8 cellular contexts compared by ENCODE assay signal in genomic region chr4:9152182-9153007, GRCh38. TPM values are rescaled to one million over a fixed set of nuclear protein-coding genes. Genes with fewer than 3 reads are reported as not detected.
DNase-seq lines count a peak whose midpoint lies in the region; ATAC-seq and TF ChIP-seq lines count a peak whose summit lies in the region.
"Not testable (repeated sequence)": the region's sequence is repeated elsewhere in the genome, so short reads cannot be mapped to it uniquely, and the experiment has no call there.

No MANE protein-coding gene starts in this region.

- peak overlapping the region; percentile 74 for H3K18ac ChIP-seq in neuronal stem cell (ENCODE audit: low read length)

- H2BK120ac ChIP-seq in neuronal stem cell (ENCODE audit: low read depth, low read length): not testable (repeated sequence)

- H3K4ac ChIP-seq in neuronal stem cell (ENCODE audit: low read length): not testable (repeated sequence)

- peak in 1 of 2 donors; percentile 54 for TF ChIP-seq POLR2A in heart left ventricle (IDR thresholded peaks at IDR 0.05)

- not testable (repeated sequence) for H3K14ac ChIP-seq in neuronal stem cell (ENCODE audit: low read length)

- H3K23ac ChIP-seq in neuronal stem cell (ENCODE audit: low read depth, low read length, poor library complexity): not testable (repeated sequence)

- not testable (repeated sequence) for H3K79me1 ChIP-seq in neuronal stem cell (ENCODE audit: low read depth, low read length)

- H3K27ac ChIP-seq in brain microvascular endothelial cell (peak overlapping the region; percentile 53), heart left ventricle (peak overlapping the region; percentile 81 to 96 (median 90)), neuronal stem cell (replicated peaks; ENCODE audit: low read length) (peak overlapping the region; percentile 88)

- peak overlapping the region; percentile 84 for H2AFZ ChIP-seq in neuronal stem cell (ENCODE audit: low read length)

- not testable (repeated sequence) for H2BK5ac ChIP-seq in neuronal stem cell (ENCODE audit: low read length)

- not testable (repeated sequence) for H4K91ac ChIP-seq in neuronal stem cell (ENCODE audit: low read depth, low read length, poor library complexity)

- H2BK12ac ChIP-seq in neuronal stem cell (ENCODE audit: low read length): not testable (repeated sequence)

- 1 to 4% (median 1%) methylated on average over 16 to 63 of the region's 63 CpGs for WGBS in heart left ventricle, 4 donors
- no CpG with 5 or more reads among the region's 63 CpGs for WGBS in neuronal stem cell (ENCODE audit: extremely low coverage in 2 of 2, insufficient read length in 2 of 2, insufficient replicate concordance in 1 of 2), 2 donors

- H3K4me3 ChIP-seq in brain microvascular endothelial cell (ENCODE audit: low read depth, low read length) (peak overlapping the region; percentile 57), heart left ventricle (peak overlapping the region; percentile 64 to 98 (median 82)), neuronal stem cell (ENCODE audit: low read length in 2 of 2) (peak overlapping the region; percentile 47 to 85)

- not testable (repeated sequence) for H2BK15ac ChIP-seq in neuronal stem cell (ENCODE audit: low read length)

- peaks cover 0 to 11% (median 2%) of the 10 kb centered on the region in 12 donors for H3K4me1 ChIP-seq in heart left ventricle
- not testable (repeated sequence) for H3K4me1 ChIP-seq in neuronal stem cell (ENCODE audit: control insufficient read depth in 2 of 2, insufficient read depth in 1 of 2, low read depth in 1 of 2, low read length in 2 of 2)

- H3K9ac ChIP-seq in neuronal stem cell (ENCODE audit: low read depth, low read length, poor library complexity): not testable (repeated sequence)

- not testable (repeated sequence) for H3K36me3 ChIP-seq in brain microvascular endothelial cell (replicated peaks); heart left ventricle; neuronal stem cell (replicated peaks in 1 of 2; ENCODE audit: control insufficient read depth in 2 of 2, insufficient read depth in 2 of 2, low read length in 2 of 2)

- ATAC-seq in HG02678 (IDR thresholded peaks at IDR 0.05; ENCODE audit: unreplicated experiment) (peak; percentile 76), heart left ventricle (peak; percentile 92 to 97 (median 95))

- H4K8ac ChIP-seq in neuronal stem cell (ENCODE audit: low read depth, low read length): not testable (repeated sequence)

- peak overlapping the region; percentile 37 for H3K4me2 ChIP-seq in neuronal stem cell (ENCODE audit: insufficient read depth, low read length, poor library complexity, severe bottlenecking)

- not testable (repeated sequence) for H3K27me3 ChIP-seq in brain microvascular endothelial cell (replicated peaks); heart left ventricle; neuronal stem cell (ENCODE audit: control insufficient read depth in 3 of 3, insufficient read depth in 3 of 3, low read depth in 1 of 3, low read length in 3 of 3)

- not testable (repeated sequence) for TF ChIP-seq CTCF in brain microvascular endothelial cell (IDR thresholded peaks at IDR 0.05; ENCODE audit: low read depth, low read length, missing control alignments); heart left ventricle (IDR thresholded peaks at IDR 0.05)

- DNase-seq in D341Med (ENCODE audit: low spot score): peak; percentile 70
- peak; percentile 97 for DNase-seq in NCI-H2227 (lab: John Stamatoyannopoulos, UW; ENCODE audit: unreplicated experiment)
- peak; percentile 96 for DNase-seq in activated CD4-positive, CD25-positive, alpha-beta regulatory T cell treated with anti-CD3 and anti-CD28 coated beads, Interleukin-2, amount 50 U/mL, for 72 hours
- DNase-seq in brain microvascular endothelial cell: peak; percentile 97
- peak; percentile 98 to 99 (median 99) for DNase-seq in heart left ventricle
- peak; percentile 95 for DNase-seq in neuronal stem cell (ENCODE audit: low spot score)
- peak; percentile 90 for DNase-seq in stimulated activated CD8-positive, alpha-beta memory T cell treated with anti-CD3 and anti-CD28 coated beads, Interleukin-7, amount 100 ng/mL, for 24 hours (ENCODE audit: low read depth)

- in situ Hi-C loops in brain microvascular endothelial cell (cut with HindIII; ENCODE audit: low pct_ligation_motif_present, low sequenced_read_pairs): not testable (repeated sequence)

- intact Hi-C loops in heart left ventricle (cut with DNase I): not testable (repeated sequence)

- not testable (repeated sequence) for H3K9me3 ChIP-seq in heart left ventricle; neuronal stem cell (replicated peaks in 1 of 2; ENCODE audit: control insufficient read depth in 2 of 2, insufficient read depth in 1 of 2, low read depth in 1 of 2, low read length in 2 of 2)

- H2AK5ac ChIP-seq in neuronal stem cell (ENCODE audit: low read depth, low read length): not testable (repeated sequence)

RNA-seq across cellular contexts. Expression of gene FAM90A26, which starts 17.8 kb away (rescaled TPM):
- not detected for total RNA-seq in heart left ventricle
- not detected for polyA plus RNA-seq in heart left ventricle
- polyA plus RNA-seq in neuronal stem cell (2013, experiment 1 of 2): not detected
- not detected for polyA plus RNA-seq in neuronal stem cell (2013, experiment 2 of 2)

RNA-seq across cellular contexts. Expression of gene USP17L10, which starts 58.1 kb away (rescaled TPM):
- total RNA-seq in heart left ventricle: not detected
- not detected for polyA plus RNA-seq in heart left ventricle
- not detected for polyA plus RNA-seq in neuronal stem cell (2013, experiment 1 of 2)
- polyA plus RNA-seq in neuronal stem cell (2013, experiment 2 of 2): not detected

Comparison
In these comparisons a context has a peak if more than half of its experiments do, and no peak if none do; other contexts are left out.
1. Peak in every context shown above with its lines: DNase-seq, ATAC-seq, H3K4me3 ChIP-seq and H3K27ac ChIP-seq.